In the genomic region with DNA sequence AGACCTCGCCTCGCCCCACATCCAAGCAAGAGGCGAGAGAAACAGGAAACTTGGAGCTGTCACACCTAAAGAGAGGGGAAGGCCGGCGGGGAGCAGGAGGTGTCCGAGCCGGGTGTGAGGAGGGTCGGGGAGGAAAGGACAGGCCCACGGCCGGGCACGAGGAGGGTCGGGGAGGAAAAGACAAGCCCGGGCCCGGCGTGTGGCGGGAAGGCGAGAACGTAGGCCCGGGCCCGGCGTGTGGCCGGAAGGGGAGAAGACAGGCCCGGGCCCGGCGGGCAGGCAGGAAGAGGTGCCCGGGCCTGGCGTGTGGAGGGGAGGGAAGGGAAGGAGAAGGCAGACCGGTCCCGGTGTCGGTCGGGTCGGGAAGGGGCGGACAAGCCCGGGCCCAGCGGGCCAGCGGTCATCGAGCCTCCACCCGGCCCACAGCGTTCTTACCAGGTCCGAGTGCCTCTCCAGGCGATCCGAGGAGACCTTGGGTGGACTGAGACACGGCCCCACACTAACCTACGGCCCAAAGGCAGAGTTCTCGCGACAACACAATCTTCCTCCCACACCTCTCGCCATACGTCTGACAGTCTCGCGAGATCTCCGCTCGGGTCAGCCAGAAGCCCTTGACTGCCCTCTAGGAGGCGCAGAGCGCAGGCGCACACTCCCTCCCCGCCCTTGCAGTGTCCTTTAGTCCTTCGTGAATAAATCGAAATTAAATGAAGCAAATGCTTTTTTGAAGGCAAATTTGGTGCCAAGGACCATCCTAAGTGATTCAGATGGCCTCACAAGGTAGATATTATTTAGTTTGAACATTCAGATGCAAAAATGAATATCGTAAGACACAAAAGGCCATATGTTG, we compare ENCODE assay signal across 1 cellular context.
A peak's percentile ranks its signal among the peaks of the same experiment; 100 is the strongest.
TF ChIP-seq lines count a peak whose summit lies in the region.

A gene (minus strand): TSS at position 533 of the 847 bp plus-strand sequence. CDS start 13,943 bp downstream, outside the sequence.

TF ChIP-seq in HepG2, 621 proteins besides CTCF, POLR2A, EP300 and RAD21 (continued from another document and continues in another):
- TF ChIP-seq, protein P1, sequence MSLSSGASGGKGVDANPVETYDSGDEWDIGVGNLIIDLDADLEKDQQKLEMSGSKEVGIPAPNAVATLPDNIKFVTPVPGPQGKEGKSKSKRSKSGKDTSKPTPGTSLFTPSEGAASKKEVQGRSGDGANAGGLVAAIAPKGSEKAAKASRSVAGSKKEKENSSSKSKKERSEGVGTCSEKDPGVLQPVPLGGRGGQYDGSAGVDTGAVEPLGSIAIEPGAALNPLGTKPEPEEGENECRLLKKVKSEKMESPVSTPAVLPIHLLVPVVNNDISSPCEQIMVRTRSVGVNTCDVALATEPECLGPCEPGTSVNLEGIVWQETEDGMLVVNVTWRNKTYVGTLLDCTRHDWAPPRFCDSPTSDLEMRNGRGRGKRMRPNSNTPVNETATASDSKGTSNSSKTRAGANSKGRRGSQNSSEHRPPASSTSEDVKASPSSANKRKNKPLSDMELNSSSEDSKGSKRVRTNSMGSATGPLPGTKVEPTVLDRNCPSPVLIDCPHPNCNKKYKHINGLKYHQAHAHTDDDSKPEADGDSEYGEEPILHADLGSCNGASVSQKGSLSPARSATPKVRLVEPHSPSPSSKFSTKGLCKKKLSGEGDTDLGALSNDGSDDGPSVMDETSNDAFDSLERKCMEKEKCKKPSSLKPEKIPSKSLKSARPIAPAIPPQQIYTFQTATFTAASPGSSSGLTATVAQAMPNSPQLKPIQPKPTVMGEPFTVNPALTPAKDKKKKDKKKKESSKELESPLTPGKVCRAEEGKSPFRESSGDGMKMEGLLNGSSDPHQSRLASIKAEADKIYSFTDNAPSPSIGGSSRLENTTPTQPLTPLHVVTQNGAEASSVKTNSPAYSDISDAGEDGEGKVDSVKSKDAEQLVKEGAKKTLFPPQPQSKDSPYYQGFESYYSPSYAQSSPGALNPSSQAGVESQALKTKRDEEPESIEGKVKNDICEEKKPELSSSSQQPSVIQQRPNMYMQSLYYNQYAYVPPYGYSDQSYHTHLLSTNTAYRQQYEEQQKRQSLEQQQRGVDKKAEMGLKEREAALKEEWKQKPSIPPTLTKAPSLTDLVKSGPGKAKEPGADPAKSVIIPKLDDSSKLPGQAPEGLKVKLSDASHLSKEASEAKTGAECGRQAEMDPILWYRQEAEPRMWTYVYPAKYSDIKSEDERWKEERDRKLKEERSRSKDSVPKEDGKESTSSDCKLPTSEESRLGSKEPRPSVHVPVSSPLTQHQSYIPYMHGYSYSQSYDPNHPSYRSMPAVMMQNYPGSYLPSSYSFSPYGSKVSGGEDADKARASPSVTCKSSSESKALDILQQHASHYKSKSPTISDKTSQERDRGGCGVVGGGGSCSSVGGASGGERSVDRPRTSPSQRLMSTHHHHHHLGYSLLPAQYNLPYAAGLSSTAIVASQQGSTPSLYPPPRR (CRISPR knock-in tag; IDR thresholded peaks at IDR 0.05; ENCODE audit: borderline replicate concordance) = peak; percentile 37; the same call in 1 of the 2 replicates
- TF ChIP-seq ZNF101 (CRISPR knock-in tag; IDR thresholded peaks at IDR 0.05; ENCODE audit: borderline replicate concordance, low read depth) (0 out of 2 replicates have a peak, but pooled peaks have one; percentile 84), ZNF562 (CRISPR knock-in tag; IDR thresholded peaks at IDR 0.05; ENCODE audit: borderline replicate concordance) (no peak), ELF3 (CRISPR knock-in tag; IDR thresholded peaks at IDR 0.05) (peak; percentile 27; the same call in 1 of the 2 replicates), ZMYM3 (CRISPR knock-in tag; IDR thresholded peaks at IDR 0.05) (peak; percentile 28; the same call in 1 of the 2 replicates), NCOR1 (IDR thresholded peaks at IDR 0.05; ENCODE audit: borderline replicate concordance, low read length) (no peak), ZNF329 (CRISPR knock-in tag; IDR thresholded peaks at IDR 0.05; ENCODE audit: low read depth) (0 out of 2 replicates have a peak, but pooled peaks have one; percentile 59), TBX3 (IDR thresholded peaks at IDR 0.05; ENCODE audit: borderline replicate concordance) (no peak), ZC3H4 (CRISPR knock-in tag; IDR thresholded peaks at IDR 0.05; ENCODE audit: borderline replicate concordance) (no peak), ZNF614 (CRISPR knock-in tag; IDR thresholded peaks at IDR 0.05; ENCODE audit: borderline replicate concordance) (peak; percentile 52; the same call in 1 of the 2 replicates), ZNF33A (CRISPR knock-in tag; IDR thresholded peaks at IDR 0.05; ENCODE audit: borderline replicate concordance) (no peak), ATF1 (CRISPR knock-in tag; IDR thresholded peaks at IDR 0.05) (0 out of 2 replicates have a peak, but pooled peaks have one; percentile 24), BHLHE40 (IDR thresholded peaks at IDR 0.05; ENCODE audit: low read length) (no peak), MED13 (CRISPR knock-in tag; IDR thresholded peaks at IDR 0.05) (0 out of 2 replicates have a peak, but pooled peaks have one; percentile 76), EEA1 (CRISPR knock-in tag; IDR thresholded peaks at IDR 0.05; ENCODE audit: borderline replicate concordance) (0 out of 2 replicates have a peak, but pooled peaks have one; percentile 27), SRY (CRISPR knock-in tag; IDR thresholded peaks at IDR 0.05) (peak; percentile 76; the same call in 1 of the 2 replicates), ARID2 (CRISPR knock-in tag; IDR thresholded peaks at IDR 0.05; ENCODE audit: borderline replicate concordance) (no peak), TCF12 (IDR thresholded peaks at IDR 0.05) (no peak), TCF12 (CRISPR knock-in tag; IDR thresholded peaks at IDR 0.05) (no peak; the same call in 1 of the 2 replicates), DPF2 (CRISPR knock-in tag; IDR thresholded peaks at IDR 0.05; ENCODE audit: borderline replicate concordance, low read depth) (no peak), KLF9 (CRISPR knock-in tag; IDR thresholded peaks at IDR 0.05; ENCODE audit: low read depth) (0 out of 2 replicates have a peak, but pooled peaks have one; percentile 62), IKZF4 (CRISPR knock-in tag; IDR thresholded peaks at IDR 0.05; ENCODE audit: borderline replicate concordance, low read depth, not compliant biosample characterization) (peak; percentile 62), KDM3A (CRISPR knock-in tag; IDR thresholded peaks at IDR 0.05; ENCODE audit: low read depth) (no peak), GLI4 (CRISPR knock-in tag; IDR thresholded peaks at IDR 0.05; ENCODE audit: borderline replicate concordance) (peak; percentile 77; the same call in 1 of the 2 replicates), ZNF605 (CRISPR knock-in tag; IDR thresholded peaks at IDR 0.05) (peak; percentile 29; the same call in 1 of the 2 replicates), ZFYVE20 (CRISPR knock-in tag; IDR thresholded peaks at IDR 0.05; ENCODE audit: borderline replicate concordance, low read depth) (no peak), ZNF207 (IDR thresholded peaks at IDR 0.05; ENCODE audit: borderline replicate concordance) (no peak), NKX3-1 (CRISPR knock-in tag; IDR thresholded peaks at IDR 0.05) (no peak), ZNF333 (CRISPR knock-in tag; IDR thresholded peaks at IDR 0.05; ENCODE audit: borderline replicate concordance) (peak; percentile 94), PAX8 (CRISPR knock-in tag; IDR thresholded peaks at IDR 0.05; ENCODE audit: borderline replicate concordance) (no peak), CBX5 (CRISPR knock-in tag; IDR thresholded peaks at IDR 0.05; ENCODE audit: borderline replicate concordance) (no peak)
- TF ChIP-seq, protein P2, sequence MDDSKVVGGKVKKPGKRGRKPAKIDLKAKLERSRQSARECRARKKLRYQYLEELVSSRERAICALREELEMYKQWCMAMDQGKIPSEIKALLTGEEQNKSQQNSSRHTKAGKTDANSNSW (CRISPR knock-in tag; IDR thresholded peaks at IDR 0.05; ENCODE audit: borderline replicate concordance) = no peak
- TF ChIP-seq, protein P3, sequence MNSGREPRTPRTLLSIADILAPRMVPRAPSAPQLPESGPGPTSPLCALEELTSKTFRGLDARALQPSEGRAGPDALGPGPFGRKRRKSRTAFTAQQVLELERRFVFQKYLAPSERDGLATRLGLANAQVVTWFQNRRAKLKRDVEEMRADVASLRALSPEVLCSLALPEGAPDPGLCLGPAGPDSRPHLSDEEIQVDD (CRISPR knock-in tag; IDR thresholded peaks at IDR 0.05; ENCODE audit: borderline replicate concordance) = no peak
- TF ChIP-seq, protein P4, sequence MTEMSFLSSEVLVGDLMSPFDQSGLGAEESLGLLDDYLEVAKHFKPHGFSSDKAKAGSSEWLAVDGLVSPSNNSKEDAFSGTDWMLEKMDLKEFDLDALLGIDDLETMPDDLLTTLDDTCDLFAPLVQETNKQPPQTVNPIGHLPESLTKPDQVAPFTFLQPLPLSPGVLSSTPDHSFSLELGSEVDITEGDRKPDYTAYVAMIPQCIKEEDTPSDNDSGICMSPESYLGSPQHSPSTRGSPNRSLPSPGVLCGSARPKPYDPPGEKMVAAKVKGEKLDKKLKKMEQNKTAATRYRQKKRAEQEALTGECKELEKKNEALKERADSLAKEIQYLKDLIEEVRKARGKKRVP (CRISPR knock-in tag; IDR thresholded peaks at IDR 0.05) = 0 out of 4 replicates have a peak, but pooled peaks of 1 of the 2 experiments have one; percentile 33
- TF ChIP-seq, protein P5, sequence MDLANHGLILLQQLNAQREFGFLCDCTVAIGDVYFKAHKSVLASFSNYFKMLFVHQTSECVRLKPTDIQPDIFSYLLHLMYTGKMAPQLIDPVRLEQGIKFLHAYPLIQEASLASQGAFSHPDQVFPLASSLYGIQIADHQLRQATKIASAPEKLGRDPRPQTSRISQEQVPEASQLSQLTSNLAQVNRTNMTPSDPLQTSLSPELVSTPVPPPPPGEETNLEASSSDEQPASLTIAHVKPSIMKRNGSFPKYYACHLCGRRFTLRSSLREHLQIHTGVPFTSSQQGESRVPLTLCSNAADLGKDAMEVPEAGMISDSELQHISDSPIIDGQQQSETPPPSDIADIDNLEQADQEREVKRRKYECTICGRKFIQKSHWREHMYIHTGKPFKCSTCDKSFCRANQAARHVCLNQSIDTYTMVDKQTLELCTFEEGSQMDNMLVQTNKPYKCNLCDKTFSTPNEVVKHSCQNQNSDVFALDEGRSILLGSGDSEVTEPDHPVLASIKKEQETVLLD (CRISPR knock-in tag; IDR thresholded peaks at IDR 0.05; ENCODE audit: low read depth) = 0 out of 2 replicates have a peak, but pooled peaks have one; percentile 23
- TF ChIP-seq, protein P6, sequence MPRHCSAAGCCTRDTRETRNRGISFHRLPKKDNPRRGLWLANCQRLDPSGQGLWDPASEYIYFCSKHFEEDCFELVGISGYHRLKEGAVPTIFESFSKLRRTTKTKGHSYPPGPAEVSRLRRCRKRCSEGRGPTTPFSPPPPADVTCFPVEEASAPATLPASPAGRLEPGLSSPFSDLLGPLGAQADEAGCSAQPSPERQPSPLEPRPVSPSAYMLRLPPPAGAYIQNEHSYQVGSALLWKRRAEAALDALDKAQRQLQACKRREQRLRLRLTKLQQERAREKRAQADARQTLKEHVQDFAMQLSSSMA (CRISPR knock-in tag; IDR thresholded peaks at IDR 0.05) = peak; percentile 62; the same call in 1 of the 2 replicates
- TF ChIP-seq, protein P7, sequence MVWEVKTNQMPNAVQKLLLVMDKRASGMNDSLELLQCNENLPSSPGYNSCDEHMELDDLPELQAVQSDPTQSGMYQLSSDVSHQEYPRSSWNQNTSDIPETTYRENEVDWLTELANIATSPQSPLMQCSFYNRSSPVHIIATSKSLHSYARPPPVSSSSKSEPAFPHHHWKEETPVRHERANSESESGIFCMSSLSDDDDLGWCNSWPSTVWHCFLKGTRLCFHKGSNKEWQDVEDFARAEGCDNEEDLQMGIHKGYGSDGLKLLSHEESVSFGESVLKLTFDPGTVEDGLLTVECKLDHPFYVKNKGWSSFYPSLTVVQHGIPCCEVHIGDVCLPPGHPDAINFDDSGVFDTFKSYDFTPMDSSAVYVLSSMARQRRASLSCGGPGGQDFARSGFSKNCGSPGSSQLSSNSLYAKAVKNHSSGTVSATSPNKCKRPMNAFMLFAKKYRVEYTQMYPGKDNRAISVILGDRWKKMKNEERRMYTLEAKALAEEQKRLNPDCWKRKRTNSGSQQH (CRISPR knock-in tag; IDR thresholded peaks at IDR 0.05; ENCODE audit: low read depth) = peak; percentile 83; the same call in 1 of the 2 replicates
- TF ChIP-seq, protein P8, sequence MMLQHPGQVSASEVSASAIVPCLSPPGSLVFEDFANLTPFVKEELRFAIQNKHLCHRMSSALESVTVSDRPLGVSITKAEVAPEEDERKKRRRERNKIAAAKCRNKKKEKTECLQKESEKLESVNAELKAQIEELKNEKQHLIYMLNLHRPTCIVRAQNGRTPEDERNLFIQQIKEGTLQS (CRISPR knock-in tag; IDR thresholded peaks at IDR 0.05) = no peak
- TF ChIP-seq, protein P9, sequence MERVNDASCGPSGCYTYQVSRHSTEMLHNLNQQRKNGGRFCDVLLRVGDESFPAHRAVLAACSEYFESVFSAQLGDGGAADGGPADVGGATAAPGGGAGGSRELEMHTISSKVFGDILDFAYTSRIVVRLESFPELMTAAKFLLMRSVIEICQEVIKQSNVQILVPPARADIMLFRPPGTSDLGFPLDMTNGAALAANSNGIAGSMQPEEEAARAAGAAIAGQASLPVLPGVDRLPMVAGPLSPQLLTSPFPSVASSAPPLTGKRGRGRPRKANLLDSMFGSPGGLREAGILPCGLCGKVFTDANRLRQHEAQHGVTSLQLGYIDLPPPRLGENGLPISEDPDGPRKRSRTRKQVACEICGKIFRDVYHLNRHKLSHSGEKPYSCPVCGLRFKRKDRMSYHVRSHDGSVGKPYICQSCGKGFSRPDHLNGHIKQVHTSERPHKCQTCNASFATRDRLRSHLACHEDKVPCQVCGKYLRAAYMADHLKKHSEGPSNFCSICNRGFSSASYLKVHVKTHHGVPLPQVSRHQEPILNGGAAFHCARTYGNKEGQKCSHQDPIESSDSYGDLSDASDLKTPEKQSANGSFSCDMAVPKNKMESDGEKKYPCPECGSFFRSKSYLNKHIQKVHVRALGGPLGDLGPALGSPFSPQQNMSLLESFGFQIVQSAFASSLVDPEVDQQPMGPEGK (CRISPR knock-in tag; IDR thresholded peaks at IDR 0.05) = peak; percentile 19; the same call in 1 of the 2 replicates
- TF ChIP-seq, protein P10, sequence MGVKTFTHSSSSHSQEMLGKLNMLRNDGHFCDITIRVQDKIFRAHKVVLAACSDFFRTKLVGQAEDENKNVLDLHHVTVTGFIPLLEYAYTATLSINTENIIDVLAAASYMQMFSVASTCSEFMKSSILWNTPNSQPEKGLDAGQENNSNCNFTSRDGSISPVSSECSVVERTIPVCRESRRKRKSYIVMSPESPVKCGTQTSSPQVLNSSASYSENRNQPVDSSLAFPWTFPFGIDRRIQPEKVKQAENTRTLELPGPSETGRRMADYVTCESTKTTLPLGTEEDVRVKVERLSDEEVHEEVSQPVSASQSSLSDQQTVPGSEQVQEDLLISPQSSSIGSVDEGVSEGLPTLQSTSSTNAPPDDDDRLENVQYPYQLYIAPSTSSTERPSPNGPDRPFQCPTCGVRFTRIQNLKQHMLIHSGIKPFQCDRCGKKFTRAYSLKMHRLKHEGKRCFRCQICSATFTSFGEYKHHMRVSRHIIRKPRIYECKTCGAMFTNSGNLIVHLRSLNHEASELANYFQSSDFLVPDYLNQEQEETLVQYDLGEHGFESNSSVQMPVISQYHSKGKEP (CRISPR knock-in tag; IDR thresholded peaks at IDR 0.05) = 0 out of 2 replicates have a peak, but pooled peaks have one; percentile 37
- TF ChIP-seq, protein P11, sequence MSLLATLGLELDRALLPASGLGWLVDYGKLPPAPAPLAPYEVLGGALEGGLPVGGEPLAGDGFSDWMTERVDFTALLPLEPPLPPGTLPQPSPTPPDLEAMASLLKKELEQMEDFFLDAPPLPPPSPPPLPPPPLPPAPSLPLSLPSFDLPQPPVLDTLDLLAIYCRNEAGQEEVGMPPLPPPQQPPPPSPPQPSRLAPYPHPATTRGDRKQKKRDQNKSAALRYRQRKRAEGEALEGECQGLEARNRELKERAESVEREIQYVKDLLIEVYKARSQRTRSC (CRISPR knock-in tag; IDR thresholded peaks at IDR 0.05; ENCODE audit: low read depth) = no peak
